8 cellular contexts compared by ENCODE assay signal in the genomic region with DNA sequence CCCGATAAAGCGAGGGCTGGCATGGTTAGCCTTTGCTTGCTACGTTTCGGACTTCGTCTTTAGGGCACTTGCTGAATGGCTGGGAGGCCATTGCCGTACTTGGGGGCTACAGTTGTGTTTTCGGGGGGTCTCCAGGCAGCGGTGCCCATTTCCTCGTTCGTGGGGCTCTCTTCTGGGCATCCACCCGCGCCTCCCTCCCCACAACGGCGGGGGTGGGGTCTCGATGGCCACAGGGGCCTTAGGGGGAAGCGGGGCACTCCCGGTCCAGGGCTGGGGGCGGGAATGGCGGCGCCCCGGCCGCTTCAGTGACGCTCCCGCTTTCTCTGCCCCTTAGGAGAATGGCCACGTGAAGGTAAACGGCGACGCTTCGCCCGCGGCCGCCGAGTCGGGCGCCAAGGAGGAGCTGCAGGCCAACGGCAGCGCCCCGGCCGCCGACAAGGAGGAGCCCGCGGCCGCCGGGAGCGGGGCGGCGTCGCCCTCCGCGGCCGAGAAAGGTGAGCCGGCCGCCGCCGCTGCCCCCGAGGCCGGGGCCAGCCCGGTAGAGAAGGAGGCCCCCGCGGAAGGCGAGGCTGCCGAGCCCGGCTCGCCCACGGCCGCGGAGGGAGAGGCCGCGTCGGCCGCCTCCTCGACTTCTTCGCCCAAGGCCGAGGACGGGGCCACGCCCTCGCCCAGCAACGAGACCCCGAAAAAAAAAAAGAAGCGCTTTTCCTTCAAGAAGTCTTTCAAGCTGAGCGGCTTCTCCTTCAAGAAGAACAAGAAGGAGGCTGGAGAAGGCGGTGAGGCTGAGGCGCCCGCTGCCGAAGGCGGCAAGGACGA. TPM values are rescaled to one million over a fixed set of nuclear protein-coding genes. Genes with fewer than 3 reads are reported as not detected.
DNase-seq lines count a peak whose midpoint lies in the region; ATAC-seq and TF ChIP-seq lines count a peak whose summit lies in the region.

No MANE protein-coding gene starts in this region.

- no peak for DNase-seq in stimulated activated naive CD8-positive, alpha-beta T cell treated with anti-CD3 and anti-CD28 coated beads, Interleukin-15, Interleukin-2, amounts not matched to agents 100 U/mL and 50 U/mL, for 24 hours
- peak; percentile 59 for DNase-seq in fibroblast of pulmonary artery (ENCODE audit: low read depth)
- no peak for DNase-seq in naive thymus-derived CD8-positive, alpha-beta T cell
- no peak for DNase-seq in HPDE6-E6E7 (ENCODE audit: extremely low spot score)
- no peak for DNase-seq in NCI-H1048 (lab: John Stamatoyannopoulos, UW)
- DNase-seq in SW480 (ENCODE audit: low spot score) = no peak

- no peak for ATAC-seq in stimulated activated naive CD8-positive, alpha-beta T cell treated with anti-CD3 and anti-CD28 coated beads, Interleukin-15, Interleukin-2, amounts not matched to agents 100 U/mL and 50 U/mL, for 24 hours
- ATAC-seq in SK-N-SH treated with all-trans-retinoic acid at 6 μM for 48 hours = 0 out of 3 replicates have a peak, but pooled peaks have one; percentile 0
- no peak for ATAC-seq in naive thymus-derived CD8-positive, alpha-beta T cell

- POLR2A ChIA-PET in naive thymus-derived CD8-positive, alpha-beta T cell (lab: Charles Lee) = no interaction called here

- H3K4me1 Mint-ChIP-seq in stimulated activated naive CD8-positive, alpha-beta T cell treated with anti-CD3 and anti-CD28 coated beads, Interleukin-15, Interleukin-2, amounts not matched to agents 100 ng/mL and 50 ng/mL, for 24 hours (ENCODE audit: low read depth) = peaks cover 17% of the 10 kb centered on the region
- peaks cover 9 to 22% (median 15%) of the 10 kb centered on the region in 4 donors for H3K4me1 Mint-ChIP-seq in naive thymus-derived CD8-positive, alpha-beta T cell

- no peak for TF ChIP-seq CTCF in fibroblast of pulmonary artery (IDR thresholded peaks at IDR 0.05; ENCODE audit: low read length, missing control alignments)

- H3K4me3 Mint-ChIP-seq in stimulated activated naive CD8-positive, alpha-beta T cell treated with anti-CD3 and anti-CD28 coated beads, Interleukin-15, Interleukin-2, amounts not matched to agents 100 ng/mL and 50 ng/mL, for 24 hours = peak overlapping the region; percentile 52
- peak overlapping the region in 8 of 10 donors; percentile 12 to 76 (median 60) for H3K4me3 Mint-ChIP-seq in naive thymus-derived CD8-positive, alpha-beta T cell

- H3K9me3 Mint-ChIP-seq in stimulated activated naive CD8-positive, alpha-beta T cell treated with anti-CD3 and anti-CD28 coated beads, Interleukin-15, Interleukin-2, amounts not matched to agents 100 ng/mL and 50 ng/mL, for 24 hours = no peaks in the 10 kb centered on the region
- peaks cover 0 to 14% (median 0%) of the 10 kb centered on the region in 9 donors for H3K9me3 Mint-ChIP-seq in naive thymus-derived CD8-positive, alpha-beta T cell

- H3K4me3 ChIP-seq in fibroblast of pulmonary artery (replicated peaks; ENCODE audit: low read depth, low read length) = peak overlapping the region; percentile 100

- H3K27me3 Mint-ChIP-seq in stimulated activated naive CD8-positive, alpha-beta T cell treated with anti-CD3 and anti-CD28 coated beads, Interleukin-15, Interleukin-2, amounts not matched to agents 100 ng/mL and 50 ng/mL, for 24 hours = peaks cover 38% of the 10 kb centered on the region
- peaks cover 9 to 23% (median 22%) of the 10 kb centered on the region in 5 donors for H3K27me3 Mint-ChIP-seq in naive thymus-derived CD8-positive, alpha-beta T cell

- H3K27ac Mint-ChIP-seq in stimulated activated naive CD8-positive, alpha-beta T cell treated with anti-CD3 and anti-CD28 coated beads, Interleukin-15, Interleukin-2, amounts not matched to agents 100 ng/mL and 50 ng/mL, for 24 hours = peak overlapping the region; percentile 55
- H3K27ac Mint-ChIP-seq in naive thymus-derived CD8-positive, alpha-beta T cell = no peak overlapping the region

- peaks cover 6% of the 10 kb centered on the region for H3K36me3 Mint-ChIP-seq in stimulated activated naive CD8-positive, alpha-beta T cell treated with anti-CD3 and anti-CD28 coated beads, Interleukin-15, Interleukin-2, amounts not matched to agents 100 ng/mL and 50 ng/mL, for 24 hours (ENCODE audit: low read depth)
- peaks cover 0 to 7% (median 3%) of the 10 kb centered on the region in 3 donors for H3K36me3 Mint-ChIP-seq in naive thymus-derived CD8-positive, alpha-beta T cell

TF ChIP-seq in SK-N-SH treated with all-trans-retinoic acid at 6 μM for 48 hours, 23 proteins besides CTCF, POLR2A, EP300 and RAD21:
- TF ChIP-seq ZNF8 (CRISPR knock-in tag; IDR thresholded peaks at IDR 0.05) (no peak), ZC3H10 (CRISPR knock-in tag; IDR thresholded peaks at IDR 0.05) (no peak)

RNA-seq across cellular contexts. Expression of gene MARCKS, which starts 2.4 kb away (rescaled TPM):
- 1 to 10 TPM; 2.2 to 2.5 TPM for total RNA-seq in naive thymus-derived CD8-positive, alpha-beta T cell
- polyA plus RNA-seq in naive thymus-derived CD8-positive, alpha-beta T cell = not detected
